In genomic region chr7:27619492-27619891, GRCh38 we compare ENCODE assay signal across 19 cellular contexts. TPM values are rescaled to one million over a fixed set of nuclear protein-coding genes. Genes with fewer than 3 reads are reported as not detected.
A peak's percentile ranks its signal among the peaks of the same experiment; 100 is the strongest.
DNase-seq lines count a peak whose midpoint lies in the region; ATAC-seq, FAIRE-seq and TF ChIP-seq lines count a peak whose summit lies in the region.
"Had no signal": no experiment of that assay in that cellular context is flagged by ENCODE, and none has a peak within 500 bp of the region (broad histone marks: within the 10 kb centered on the region; RNA-seq: fewer than 3 reads in every experiment).

No MANE protein-coding gene starts in this region.

- ATAC-seq in PC-3 (no peak), T-cell (replicated peaks in 1 of 4) (no peak)

- H3F3A ChIP-seq in PC-3 (ENCODE audit: low read length, unreplicated experiment): no peaks in the 10 kb centered on the region
- no peaks in the 10 kb centered on the region for H3F3A ChIP-seq in smooth muscle cell (ENCODE audit: low read depth)

- peaks cover 31% of the 10 kb centered on the region for H3K36me3 ChIP-seq in PC-3 (ENCODE audit: low read depth, low read length)
- H3K36me3 ChIP-seq in smooth muscle cell (ENCODE audit: low read depth): peaks cover 25% of the 10 kb centered on the region
- H3K36me3 ChIP-seq in BE2C: no peaks in the 10 kb centered on the region; the same call in 1 of the 2 replicates

- H3K4me3 Mint-ChIP-seq in T-cell: no peak overlapping the region
- H3K4me3 Mint-ChIP-seq: CD4-positive, alpha-beta T cell had no signal

- H3K36me3 Mint-ChIP-seq in T-cell: peaks cover 76% of the 10 kb centered on the region

- POLR2A ChIA-PET in PC-3 (lab: Charles Lee; ENCODE audit: unreplicated experiment): interaction anchor here (0.7 kb wide), 1 partner anchor 74 kb away, joined by 4 read pairs; no protein-coding TSS in a partner anchor
- POLR2A ChIA-PET in T-cell (lab: Charles Lee): no interaction called here

- H3K9ac ChIP-seq in PC-3 (ENCODE audit: low read length) (no peak overlapping the region), smooth muscle cell (ENCODE audit: low read depth) (no peak overlapping the region)

- H3K4me2 ChIP-seq in PC-3 (ENCODE audit: low read length) (no peak overlapping the region), smooth muscle cell (no peak overlapping the region)

- H3K27ac ChIP-seq in PC-3 (ENCODE audit: low read length): no peak overlapping the region
- no peak overlapping the region for H3K27ac ChIP-seq in smooth muscle cell (ENCODE audit: low read depth)
- H3K27ac ChIP-seq: 22Rv1 had no signal

- H4K20me1 ChIP-seq in PC-3 (ENCODE audit: low read length): no peaks in the 10 kb centered on the region
- no peaks in the 10 kb centered on the region for H4K20me1 ChIP-seq in smooth muscle cell (ENCODE audit: low read depth)

- H2AFZ ChIP-seq in PC-3 (ENCODE audit: low read length) (no peak overlapping the region), smooth muscle cell (ENCODE audit: low read depth) (no peak overlapping the region)

- H3K27ac Mint-ChIP-seq in T-cell: no peak overlapping the region
- H3K27ac Mint-ChIP-seq: CD4-positive, alpha-beta T cell; IgD-negative memory B cell had no signal

- H3K27me3 Mint-ChIP-seq in T-cell: no peaks in the 10 kb centered on the region
- H3K27me3 Mint-ChIP-seq: CD4-positive, alpha-beta T cell; IgD-negative memory B cell had no signal

- H3K4me1 ChIP-seq in PC-3 (ENCODE audit: insufficient read depth, low read length) (no peaks in the 10 kb centered on the region), smooth muscle cell (ENCODE audit: low read depth) (no peaks in the 10 kb centered on the region), BE2C (no peaks in the 10 kb centered on the region)

- TF ChIP-seq CTCF in PC-3 (conservative IDR thresholded peaks at IDR 0.05; ENCODE audit: low read depth, low read length): no peak
- no peak for TF ChIP-seq CTCF in smooth muscle cell (IDR thresholded peaks at IDR 0.05; ENCODE audit: borderline replicate concordance, insufficient read depth, poor library complexity, severe bottlenecking)
- no peak for TF ChIP-seq CTCF in BE2C (IDR thresholded peaks at IDR 0.05; ENCODE audit: low read depth, low read length)

- WGBS in smooth muscle cell (ENCODE audit: low lambda C conversion rate): 0% methylated on average over 1 of the region's 1 CpG

- FAIRE-seq in G401.6 (lab: Jason Lieb, UNC) (peak; percentile 94), endometrium (lab: Jason Lieb, UNC) (peak; percentile 37)
- FAIRE-seq: GM19239 had no signal

- no peaks in the 10 kb centered on the region for H3K9me2 ChIP-seq in PC-3 (replicated peaks; ENCODE audit: low read length)

- H3K4me3 ChIP-seq in PC-3 (ENCODE audit: low read length): no peak overlapping the region
- H3K4me3 ChIP-seq in smooth muscle cell: no peak overlapping the region
- no peak overlapping the region for H3K4me3 ChIP-seq in BE2C (ENCODE audit: low read depth, low read length)

- H3K9me3 Mint-ChIP-seq in T-cell: peaks cover 15 to 47% (median 37%) of the 10 kb centered on the region in 3 donors

- CTCF ChIA-PET in PC-3 (lab: Charles Lee) (no interaction called here), T-cell (lab: Charles Lee) (interaction anchor here in 1 of 2 donors (0.6 kb wide), 1 partner anchor 1727 kb away, joined by 3 read pairs; no protein-coding TSS in a partner anchor)

- 0 out of 2 replicates have a peak, but pooled peaks cover 4% of the 10 kb centered on the region for H3K79me2 ChIP-seq in PC-3 (ENCODE audit: low read length)
- peaks cover 12% of the 10 kb centered on the region for H3K79me2 ChIP-seq in smooth muscle cell (ENCODE audit: low read depth)

- peaks cover 0 to 4% (median 3%) of the 10 kb centered on the region in 3 donors for H3K4me1 Mint-ChIP-seq in T-cell

- H3K27me3 ChIP-seq in PC-3 (ENCODE audit: low read length) (no peaks in the 10 kb centered on the region), smooth muscle cell (ENCODE audit: low read depth) (no peaks in the 10 kb centered on the region), BE2C (no peaks in the 10 kb centered on the region)

- intact Hi-C loops in PC-3 (cut with micrococcal nuclease): no loop called here

- DNase-seq in DMS 273 (lab: John Stamatoyannopoulos, UW; ENCODE audit: unreplicated experiment): peak; percentile 35
- DNase-seq in DMS 273 treated with DMSO at 0.1 percent for 48 hours (lab: John Stamatoyannopoulos, UW): no peak
- DNase-seq in PC-3: peak; percentile 8
- DNase-seq in T-cell: no peak
- DNase-seq in smooth muscle cell (lab: John Stamatoyannopoulos, UW; ENCODE audit: unreplicated experiment): no peak
- no peak for DNase-seq in BE2C
- DNase-seq: C1 segment of cervical spinal cord; Calu3; CD4-positive, alpha-beta T cell; DMS153; DMS79 treated with DMSO at 0.1 percent for 48 hours; EL; GDM1; HCEC 1CT had no signal

- BruUV-seq in PC-3 (replicated peaks; lab: Mats Ljungman, UMichigan): no TSS peak

- H3K9me3 ChIP-seq in PC-3 (ENCODE audit: low read length): peaks cover 24% of the 10 kb centered on the region
- peaks cover 27% of the 10 kb centered on the region for H3K9me3 ChIP-seq in smooth muscle cell (replicated peaks; ENCODE audit: low read depth)
- H3K9me3 ChIP-seq in BE2C: no peaks in the 10 kb centered on the region; the same call in 1 of the 2 replicates

RNA-seq across cellular contexts. Expression of gene HIBADH, which starts 43.2 kb away (rescaled TPM):
- total RNA-seq in PC-3 (2014; rRNA removed) (43.7 and 45.8 TPM in 2 replicates), T-cell (10 to 100 TPM in 4 of 5 donors, 1 to 10 TPM in 1; 9.8 to 12.5 (median 12.0) TPM), smooth muscle cell (16.1 and 25.7 TPM in 2 replicates)
- 24.4 and 25.5 TPM in 2 replicates for polyA plus RNA-seq in smooth muscle cell
- 7.8 TPM for polyA plus RNA-seq in BE2C (2012; ENCODE audit: insufficient read depth, insufficient read length, low read depth)

Comparison
In these comparisons a context has a peak if more than half of its experiments do, and no peak if none do; other contexts are left out.
1. DNase-seq: peak in DMS 273 (single experiment) and PC-3 (single experiment); none in DMS 273 treated with DMSO at 0.1 percent for 48 hours (single experiment), T-cell (0 of 34), smooth muscle cell (single experiment) and BE2C (single experiment).